In genomic region chr1:161399257-161399998, GRCh38 we compare ENCODE assay signal across 8 cellular contexts. TPM values are rescaled to one million over a fixed set of nuclear protein-coding genes. Genes with fewer than 3 reads are reported as not detected.
DNase-seq lines count a peak whose midpoint lies in the region; ATAC-seq and TF ChIP-seq lines count a peak whose summit lies in the region.

No MANE protein-coding gene starts in this region.

- no peaks in the 10 kb centered on the region for H3K27me3 ChIP-seq in GM23338 (ENCODE audit: insufficient read depth)

- no peaks in the 10 kb centered on the region for H3K79me2 ChIP-seq in GM23338 (replicated peaks; ENCODE audit: insufficient read depth)

- H3K27ac Mint-ChIP-seq in GM23338: peak overlapping the region; percentile 99
- peak overlapping the region; percentile 99 for H3K27ac Mint-ChIP-seq in activated T-helper 2 cell treated with anti-CD3 and anti-CD28 coated beads, Interferon-gamma antibody, Interleukin-2, Interleukin-4, amounts not matched to agents 10 μg/mL and 5 μg/mL and 100 μg/mL, durations not matched to agents 14 hours and 24 hours and 36 hours
- H3K27ac Mint-ChIP-seq in natural killer cell: peak overlapping the region; percentile 100

- peak overlapping the region; percentile 86 for H3K4me2 ChIP-seq in GM23338

- intact Hi-C loops in activated T-helper 2 cell treated with anti-CD3 and anti-CD28 coated beads, Interferon-gamma antibody, Interleukin-2, Interleukin-4, amounts not matched to agents 10 μg/mL and 5 μg/mL and 100 μg/mL, durations not matched to agents 14 hours and 24 hours and 36 hours (cut with micrococcal nuclease): loop anchor here (1.0 kb wide), 1 partner anchor 9 kb away; no protein-coding TSS in a partner anchor
- intact Hi-C loops in natural killer cell (cut with micrococcal nuclease): loop anchor here (1.0 kb wide), 1 partner anchor 9 kb away; no protein-coding TSS in a partner anchor

- H3K9me2 ChIP-seq in GM23338 (ENCODE audit: insufficient read depth): no peaks in the 10 kb centered on the region

- H3K4me3 ChIP-seq in GM23338: peak overlapping the region; percentile 100

- H3K4me3 Mint-ChIP-seq in GM23338: peak overlapping the region; percentile 93
- H3K4me3 Mint-ChIP-seq in activated T-helper 2 cell treated with anti-CD3 and anti-CD28 coated beads, Interferon-gamma antibody, Interleukin-2, Interleukin-4, amounts not matched to agents 10 μg/mL and 5 μg/mL and 100 μg/mL, durations not matched to agents 14 hours and 24 hours and 36 hours (ENCODE audit: low read depth): peak overlapping the region; percentile 98
- H3K4me3 Mint-ChIP-seq in natural killer cell: peak overlapping the region; percentile 97

- H3K4me1 Mint-ChIP-seq in GM23338: peaks cover 4% of the 10 kb centered on the region; the same call in 2 of the 3 replicates
- H3K4me1 Mint-ChIP-seq in activated T-helper 2 cell treated with anti-CD3 and anti-CD28 coated beads, Interferon-gamma antibody, Interleukin-2, Interleukin-4, amounts not matched to agents 10 μg/mL and 5 μg/mL and 100 μg/mL, durations not matched to agents 14 hours and 24 hours and 36 hours (ENCODE audit: low read depth): peaks cover 29% of the 10 kb centered on the region
- peaks cover 42 to 45% of the 10 kb centered on the region in 2 donors for H3K4me1 Mint-ChIP-seq in natural killer cell

- peaks cover 5% of the 10 kb centered on the region; the same call in 1 of the 2 replicates for H3K4me1 ChIP-seq in GM23338 (ENCODE audit: insufficient read depth)

- ATAC-seq in GM23338: peak; percentile 83
- ATAC-seq in natural killer cell: peak; percentile 81 to 92 (median 83)

- no peaks in the 10 kb centered on the region for H4K20me1 ChIP-seq in GM23338 (replicated peaks; ENCODE audit: insufficient read depth)

- H3K9me3 Mint-ChIP-seq in GM23338: peaks cover 9% of the 10 kb centered on the region; the same call in 2 of the 3 replicates
- no peaks in the 10 kb centered on the region for H3K9me3 Mint-ChIP-seq in activated T-helper 2 cell treated with anti-CD3 and anti-CD28 coated beads, Interferon-gamma antibody, Interleukin-2, Interleukin-4, amounts not matched to agents 10 μg/mL and 5 μg/mL and 100 μg/mL, durations not matched to agents 14 hours and 24 hours and 36 hours
- H3K9me3 Mint-ChIP-seq in natural killer cell: peaks cover 0 to 2% of the 10 kb centered on the region in 2 donors

- H3F3A ChIP-seq in GM23338 (replicated peaks; ENCODE audit: low read depth): peaks cover 23% of the 10 kb centered on the region

- H3K27me3 Mint-ChIP-seq in GM23338 (ENCODE audit: insufficient read depth, low read depth, poor library complexity): peaks cover 19% of the 10 kb centered on the region
- peaks cover 8% of the 10 kb centered on the region for H3K27me3 Mint-ChIP-seq in activated T-helper 2 cell treated with anti-CD3 and anti-CD28 coated beads, Interferon-gamma antibody, Interleukin-2, Interleukin-4, amounts not matched to agents 10 μg/mL and 5 μg/mL and 100 μg/mL, durations not matched to agents 14 hours and 24 hours and 36 hours (ENCODE audit: low read depth)
- H3K27me3 Mint-ChIP-seq in natural killer cell (ENCODE audit: low read depth in 2 of 2): peaks cover 0 to 3% of the 10 kb centered on the region in 2 donors

- no peaks in the 10 kb centered on the region for H3K36me3 ChIP-seq in GM23338 (ENCODE audit: insufficient read depth)

- peak overlapping the region; percentile 96 for H3K27ac ChIP-seq in GM23338 (ENCODE audit: low read depth)

- peak overlapping the region; percentile 100 for H2AFZ ChIP-seq in GM23338

- peak; percentile 94 for DNase-seq in EL
- DNase-seq in GM23338 (ENCODE audit: low spot score): peak; percentile 94
- DNase-seq in LHCN-M2 (ENCODE audit: low read depth): peak; percentile 94
- peak; percentile 93 for DNase-seq in RPMI8226
- peak; percentile 87 for DNase-seq in activated T-helper 2 cell treated with anti-CD3 and anti-CD28 coated beads, Interferon-gamma antibody, Interleukin-2, Interleukin-4, amounts not matched to agents 10 μg/mL and 5 μg/mL and 100 μg/mL, durations not matched to agents 14 hours and 24 hours and 36 hours (ENCODE audit: low spot score)
- DNase-seq in fibroblast of peridontal ligament (ENCODE audit: extremely low read depth): peak; percentile 93
- peak; percentile 93 for DNase-seq in natural killer cell
- DNase-seq in stimulated activated naive CD4-positive, alpha-beta T cell (lab: John Stamatoyannopoulos, UW): peak; percentile 90 to 97 (median 92)

- H3K36me3 Mint-ChIP-seq in GM23338 (ENCODE audit: low read depth): peaks cover 3% of the 10 kb centered on the region; the same call in 2 of the 3 replicates
- peaks cover 13% of the 10 kb centered on the region for H3K36me3 Mint-ChIP-seq in activated T-helper 2 cell treated with anti-CD3 and anti-CD28 coated beads, Interferon-gamma antibody, Interleukin-2, Interleukin-4, amounts not matched to agents 10 μg/mL and 5 μg/mL and 100 μg/mL, durations not matched to agents 14 hours and 24 hours and 36 hours (ENCODE audit: low read depth)
- H3K36me3 Mint-ChIP-seq in natural killer cell: no peaks in the 10 kb centered on the region

- TF ChIP-seq CTCF in GM23338 (conservative IDR thresholded peaks at IDR 0.05; ENCODE audit: low read depth in 2 of 2) (peak in 1 of 2 experiments; percentile 38; a peak in 2 of 4 replicates), natural killer cell (IDR thresholded peaks at IDR 0.05) (peak; percentile 70)

TF ChIP-seq in GM23338, 12 proteins besides CTCF, POLR2A, EP300 and RAD21 (continues in another document):
- peak; percentile 51; the same call in 1 of the 2 replicates for TF ChIP-seq ETS1 (IDR thresholded peaks at IDR 0.05)
- no peak for TF ChIP-seq JUNB (IDR thresholded peaks at IDR 0.05; ENCODE audit: unreplicated experiment)
- TF ChIP-seq EZH2 (IDR thresholded peaks at IDR 0.05; ENCODE audit: low read depth, unreplicated experiment): no peak
- peak; percentile 31; the same call in 1 of the 2 replicates for TF ChIP-seq NANOG (IDR thresholded peaks at IDR 0.05; ENCODE audit: borderline replicate concordance)
- no peak for TF ChIP-seq ZNF331 (CRISPR knock-in tag; IDR thresholded peaks at IDR 0.05; ENCODE audit: low read depth)
- TF ChIP-seq POLR2AphosphoS5 (IDR thresholded peaks at IDR 0.05; ENCODE audit: low read depth): peak; percentile 86
- no peak for TF ChIP-seq EZH2phosphoT487 (IDR thresholded peaks at IDR 0.05; ENCODE audit: unreplicated experiment)
- no peak for TF ChIP-seq REST (IDR thresholded peaks at IDR 0.05; ENCODE audit: unreplicated experiment)

RNA-seq across cellular contexts. Expression of gene CFAP126, which starts 31.8 kb away (rescaled TPM):
- not detected in 2 replicates for total RNA-seq in GM23338 (2014; rRNA removed; shearing (Covaris generic))
- not detected in 2 replicates for polyA plus RNA-seq in GM23338 (2016; fragmentation: Nextera tagmentation; extraction: Ambion mirVana)
- not detected in 2 replicates for total RNA-seq in LHCN-M2 (2014; rRNA removed)
- polyA plus RNA-seq in LHCN-M2 (2012): not detected
- total RNA-seq in activated T-helper 2 cell treated with anti-CD3 and anti-CD28 coated beads, Interferon-gamma antibody, Interleukin-2, Interleukin-4, amounts not matched to agents 10 μg/mL and 5 μg/mL and 100 μg/mL, durations not matched to agents 14 hours and 24 hours and 36 hours: not detected in 2 replicates
- not detected for total RNA-seq in natural killer cell

Comparison
In these comparisons a context has a peak if more than half of its experiments do, and no peak if none do; other contexts are left out.
1. Peak in every context shown above with its lines: DNase-seq, ATAC-seq, H3K4me3 ChIP-seq and H3K27ac ChIP-seq.